In the genomic region with DNA sequence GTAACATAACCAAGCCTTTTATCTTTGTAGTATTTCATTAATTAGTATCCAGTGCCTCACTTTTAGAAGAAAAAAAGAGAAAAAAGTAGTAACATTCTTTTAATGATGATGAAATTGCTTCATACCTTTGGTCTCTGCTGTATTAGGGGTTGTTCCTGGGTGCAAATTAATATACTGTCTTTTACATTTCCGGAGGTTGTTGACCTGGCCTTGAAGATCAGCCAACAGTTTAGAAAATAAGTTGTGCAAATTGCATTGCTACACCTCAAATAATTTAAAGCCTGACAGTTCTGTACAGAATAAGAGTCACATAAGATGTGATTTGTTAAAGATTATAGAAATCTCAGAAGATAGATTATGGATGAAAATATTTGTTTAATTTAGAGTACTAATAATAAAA, we compare ENCODE assay signal across 15 cellular contexts. TPM values are rescaled to one million over a fixed set of nuclear protein-coding genes. Genes with fewer than 3 reads are reported as not detected.
DNase-seq lines count a peak whose midpoint lies in the region; TF ChIP-seq lines count a peak whose summit lies in the region.
"Had no signal": no experiment of that assay in that cellular context is flagged by ENCODE, and none has a peak within 500 bp of the region (broad histone marks: within the 10 kb centered on the region; RNA-seq: fewer than 3 reads in every experiment).

No MANE protein-coding gene starts in this region.

- no peaks in the 10 kb centered on the region for H3K36me3 ChIP-seq in neutrophil
- H3K36me3 ChIP-seq: thoracic aorta had no signal

- no peaks in the 10 kb centered on the region for H3K27me3 ChIP-seq in neutrophil

- H3K9me3 Mint-ChIP-seq in activated CD4-positive, alpha-beta T cell treated with anti-CD3 and anti-CD28 coated beads, Interleukin-2, amount 10 ng/mL, durations not matched to agents 24 days and 14 days = peaks cover 4% of the 10 kb centered on the region
- no peaks in the 10 kb centered on the region for H3K9me3 Mint-ChIP-seq in IgD-negative memory B cell
- H3K9me3 Mint-ChIP-seq in activated naive CD8-positive, alpha-beta T cell treated with anti-CD3 and anti-CD28 coated beads for 36 hours = no peaks in the 10 kb centered on the region
- H3K9me3 Mint-ChIP-seq: HFFc6 had no signal

- H3K4me1 Mint-ChIP-seq in activated CD4-positive, alpha-beta T cell treated with anti-CD3 and anti-CD28 coated beads, Interleukin-2, amount 10 ng/mL, durations not matched to agents 24 days and 14 days = peaks cover 50% of the 10 kb centered on the region
- peaks cover 41 to 52% (median 52%) of the 10 kb centered on the region in 3 donors for H3K4me1 Mint-ChIP-seq in IgD-negative memory B cell
- H3K4me1 Mint-ChIP-seq in activated naive CD8-positive, alpha-beta T cell treated with anti-CD3 and anti-CD28 coated beads for 36 hours = peaks cover 45% of the 10 kb centered on the region

- H3K27ac ChIP-seq in neutrophil = peak overlapping the region; percentile 97
- H3K27ac ChIP-seq: coronary artery, thoracic aorta had no signal

- H3K36me3 Mint-ChIP-seq in activated CD4-positive, alpha-beta T cell treated with anti-CD3 and anti-CD28 coated beads, Interleukin-2, amount 10 ng/mL, durations not matched to agents 24 days and 14 days (ENCODE audit: low read depth) = peaks cover 40% of the 10 kb centered on the region
- peaks cover 3% of the 10 kb centered on the region for H3K36me3 Mint-ChIP-seq in IgD-negative memory B cell
- H3K36me3 Mint-ChIP-seq in activated naive CD8-positive, alpha-beta T cell treated with anti-CD3 and anti-CD28 coated beads for 36 hours = peaks cover 52% of the 10 kb centered on the region

- H3K27ac Mint-ChIP-seq in activated CD4-positive, alpha-beta T cell treated with anti-CD3 and anti-CD28 coated beads, Interleukin-2, amount 10 ng/mL, durations not matched to agents 24 days and 14 days = no peak overlapping the region
- H3K27ac Mint-ChIP-seq in IgD-negative memory B cell = peak overlapping the region in 2 of 3 donors; percentile 55 to 100
- peak overlapping the region; percentile 75 for H3K27ac Mint-ChIP-seq in activated naive CD8-positive, alpha-beta T cell treated with anti-CD3 and anti-CD28 coated beads for 36 hours
- H3K27ac Mint-ChIP-seq: HFFc6 had no signal

- H3K27me3 Mint-ChIP-seq in activated CD4-positive, alpha-beta T cell treated with anti-CD3 and anti-CD28 coated beads, Interleukin-2, amount 10 ng/mL, durations not matched to agents 24 days and 14 days = no peaks in the 10 kb centered on the region
- no peaks in the 10 kb centered on the region for H3K27me3 Mint-ChIP-seq in IgD-negative memory B cell
- H3K27me3 Mint-ChIP-seq in activated naive CD8-positive, alpha-beta T cell treated with anti-CD3 and anti-CD28 coated beads for 36 hours = no peaks in the 10 kb centered on the region

- no peak overlapping the region for H3K4me3 ChIP-seq in neutrophil (ENCODE audit: low read depth in 1 of 2, low read length in 1 of 2)
- H3K4me3 ChIP-seq: lung, thoracic aorta had no signal

- TF ChIP-seq CTCF in neutrophil (IDR thresholded peaks at IDR 0.05) = no peak

- no peaks in the 10 kb centered on the region for H3K9me3 ChIP-seq in neutrophil
- H3K9me3 ChIP-seq: thoracic aorta had no signal

- no peak for DNase-seq in activated CD4-positive, alpha-beta T cell treated with anti-CD3 and anti-CD28 coated beads, Interleukin-2, amount 10 ng/mL, durations not matched to agents 24 days and 14 days
- no peak for DNase-seq in activated CD4-positive, alpha-beta T cell treated with anti-CD3 and anti-CD28 coated beads, Interleukin-2, amount 50 U/mL, for 4 hours
- DNase-seq in activated naive CD8-positive, alpha-beta T cell treated with anti-CD3 and anti-CD28 coated beads for 36 hours = no peak
- DNase-seq in NCI-H146 (lab: John Stamatoyannopoulos, UW) (no peak), NCI-H2107 treated with DMSO at 0.1 percent for 48 hours (lab: John Stamatoyannopoulos, UW; ENCODE audit: unreplicated experiment) (no peak)
- no peak for DNase-seq in activated effector memory CD4-positive, alpha-beta T cell treated with anti-CD3 and anti-CD28 coated beads, Interleukin-2, amount 50 U/mL, for 16 hours
- DNase-seq: amniotic stem cell, HFFc6, NCI-H1105, occipital lobe had no signal

- intact Hi-C loops in activated CD4-positive, alpha-beta T cell treated with anti-CD3 and anti-CD28 coated beads, Interleukin-2, amount 10 ng/mL, durations not matched to agents 24 days and 14 days (cut with micrococcal nuclease) = loop anchor here (1.0 to 5.0 kb wide), 3 partner anchors 16 to 502 kb away; no protein-coding TSS in a partner anchor

- H3K4me1 ChIP-seq in neutrophil (ENCODE audit: control insufficient read depth in 1 of 2, insufficient read depth in 1 of 2, low read depth in 1 of 2, low read length in 1 of 2) = peaks cover 39 to 43% of the 10 kb centered on the region in 2 experiments

- H3K4me3 Mint-ChIP-seq in activated CD4-positive, alpha-beta T cell treated with anti-CD3 and anti-CD28 coated beads, Interleukin-2, amount 10 ng/mL, durations not matched to agents 24 days and 14 days = peak overlapping the region; percentile 95
- peak overlapping the region in 2 of 4 donors; percentile 93 to 99 for H3K4me3 Mint-ChIP-seq in IgD-negative memory B cell
- H3K4me3 Mint-ChIP-seq in activated naive CD8-positive, alpha-beta T cell treated with anti-CD3 and anti-CD28 coated beads for 36 hours = peak overlapping the region; percentile 80

RNA-seq across cellular contexts. Expression of gene NFKB1, which starts 3.8 kb away (rescaled TPM):
- total RNA-seq in activated CD4-positive, alpha-beta T cell treated with anti-CD3 and anti-CD28 coated beads, Interleukin-2, amount 10 ng/mL, durations not matched to agents 24 days and 14 days = 146 and 148 TPM in 2 replicates
- 10.4 TPM for polyA plus RNA-seq in IgD-negative memory B cell
- 100 to 1,000 TPM; 250 to 259 TPM for total RNA-seq in activated naive CD8-positive, alpha-beta T cell treated with anti-CD3 and anti-CD28 coated beads for 36 hours
